ENCODE assay signal across 16 cellular contexts in the genomic region with DNA sequence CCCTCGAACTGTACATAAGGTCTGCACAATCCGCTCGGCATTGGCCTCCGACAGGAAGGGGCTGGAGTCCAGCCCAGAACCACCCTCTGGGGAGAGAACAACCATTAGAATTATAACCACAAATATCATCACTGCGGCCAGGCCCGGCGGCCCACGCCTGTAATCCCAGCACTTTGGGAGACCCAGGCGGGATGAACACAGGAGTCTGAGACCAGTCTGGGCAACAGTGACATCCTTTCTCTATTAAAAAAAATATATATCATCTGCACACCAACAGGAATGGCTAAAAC. TPM values are rescaled to one million over a fixed set of nuclear protein-coding genes. Genes with fewer than 3 reads are reported as not detected.
DNase-seq lines count a peak whose midpoint lies in the region; ATAC-seq and TF ChIP-seq lines count a peak whose summit lies in the region.
"Had no signal": no experiment of that assay in that cellular context is flagged by ENCODE, and none has a peak within 500 bp of the region (broad histone marks: within the 10 kb centered on the region; RNA-seq: fewer than 3 reads in every experiment).

No MANE protein-coding gene starts in this region.

- H3K9me3 Mint-ChIP-seq in progenitor cell of endocrine pancreas (ENCODE audit: low read depth), result no peaks in the 10 kb centered on the region

- H3K4me1 Mint-ChIP-seq in progenitor cell of endocrine pancreas (ENCODE audit: low read depth), result peaks cover 3% of the 10 kb centered on the region

- no peak overlapping the region for H3K4me3 ChIP-seq in fibroblast of the aortic adventitia (ENCODE audit: low read depth, low read length)

- TF ChIP-seq CTCF in fibroblast of the aortic adventitia (IDR thresholded peaks at IDR 0.05; ENCODE audit: insufficient read depth, low read length) (no peak), progenitor cell of endocrine pancreas (IDR thresholded peaks at IDR 0.05; ENCODE audit: unreplicated experiment) (no peak)

- intact Hi-C loops in left ventricle myocardium superior (cut with micrococcal nuclease) (no loop called here), sciatic nerve (cut with DNase I) (no loop called here)

- DNase-seq in fibroblast of the aortic adventitia (ENCODE audit: low read depth) (peak; percentile 29), left ventricle myocardium superior (peak; percentile 72), sciatic nerve (ENCODE audit: low spot score) (peak; percentile 89), progenitor cell of endocrine pancreas (ENCODE audit: low spot score, unreplicated experiment) (no peak)
- DNase-seq in activated naive CD4-positive, alpha-beta T cell treated with Interleukin-2 at 50 U/mL for 16 hours, result no peak
- DNase-seq: AML-193, DMS79 treated with DMSO at 0.1 percent for 48 hours, KG1, NCI-H1105 treated with DMSO at 0.1 percent for 48 hours, NCI-H1694, NCI-H2081 treated with DMSO at 0.1 percent for 48 hours, NCI-H446 treated with DMSO at 0.1 percent for 48 hours, SHP77 treated with DMSO at 0.1 percent for 48 hours had no signal

- no peak overlapping the region for H3K4me3 Mint-ChIP-seq in progenitor cell of endocrine pancreas (ENCODE audit: low read depth)

- H3K36me3 Mint-ChIP-seq in progenitor cell of endocrine pancreas (ENCODE audit: insufficient read depth), result peaks cover 20% of the 10 kb centered on the region

- H3K27me3 Mint-ChIP-seq in progenitor cell of endocrine pancreas, result no peaks in the 10 kb centered on the region

- ATAC-seq in left ventricle myocardium superior (peak; percentile 37), sciatic nerve (peak; percentile 94), HG02970 (IDR thresholded peaks at IDR 0.05; ENCODE audit: low FRiP score, unreplicated experiment) (no peak), GM19452 (IDR thresholded peaks at IDR 0.05; ENCODE audit: unreplicated experiment) (no peak)
- ATAC-seq: HepG2 had no signal

- H3K27ac Mint-ChIP-seq in progenitor cell of endocrine pancreas, result no peak overlapping the region

RNA-seq across cellular contexts. Expression of a gene that starts 11.4 kb away (rescaled TPM):
- 19.5 and 29.5 TPM in 2 replicates for total RNA-seq in fibroblast of the aortic adventitia (ENCODE audit: low replicate concordance)
- total RNA-seq in left ventricle myocardium superior, result 34.6 TPM
- 45.4 TPM for total RNA-seq in sciatic nerve
- total RNA-seq in progenitor cell of endocrine pancreas, result 55.8 and 58.6 TPM in 2 replicates

RNA-seq across cellular contexts. Expression of a gene that starts 11.6 kb away (rescaled TPM):
- total RNA-seq in fibroblast of the aortic adventitia (ENCODE audit: low replicate concordance) (12.7 and 15.2 TPM in 2 replicates), left ventricle myocardium superior (12.8 TPM), sciatic nerve (26.2 TPM), progenitor cell of endocrine pancreas (20.1 and 20.7 TPM in 2 replicates)

RNA-seq across cellular contexts. Expression of a gene that starts 14.9 kb away (rescaled TPM):
- total RNA-seq in fibroblast of the aortic adventitia (ENCODE audit: low replicate concordance) (51.4 and 251 TPM in 2 replicates), left ventricle myocardium superior (16.9 TPM), sciatic nerve (123 TPM), progenitor cell of endocrine pancreas (14.6 and 20.9 TPM in 2 replicates)

RNA-seq across cellular contexts. Expression of a gene that starts 45.0 kb away (rescaled TPM):
- total RNA-seq in fibroblast of the aortic adventitia (ENCODE audit: low replicate concordance) (0.74 and 0.99 TPM in 2 replicates), left ventricle myocardium superior (6.7 TPM), sciatic nerve (6.1 TPM), progenitor cell of endocrine pancreas (21.1 and 22.5 TPM in 2 replicates)

RNA-seq across cellular contexts. Expression of a gene that starts 45.7 kb away (rescaled TPM):
- 19.1 and 29.8 TPM in 2 replicates for total RNA-seq in fibroblast of the aortic adventitia (ENCODE audit: low replicate concordance)
- total RNA-seq in left ventricle myocardium superior, result 41.6 TPM
- 58.3 TPM for total RNA-seq in sciatic nerve
- 111 and 126 TPM in 2 replicates for total RNA-seq in progenitor cell of endocrine pancreas

Comparison
In these comparisons a context has a peak if more than half of its experiments do, and no peak if none do; other contexts are left out.
1. DNase-seq: peak in fibroblast of the aortic adventitia (single experiment), left ventricle myocardium superior (single experiment) and sciatic nerve (single experiment); none in progenitor cell of endocrine pancreas (single experiment) and activated naive CD4-positive, alpha-beta T cell treated with Interleukin-2 at 50 U/mL for 16 hours (single experiment).
2. ATAC-seq: peak in left ventricle myocardium superior (single experiment) and sciatic nerve (single experiment); none in HG02970 (single experiment) and GM19452 (single experiment).